Comparison of ENCODE assay signal across 37 cellular contexts in the genomic region with DNA sequence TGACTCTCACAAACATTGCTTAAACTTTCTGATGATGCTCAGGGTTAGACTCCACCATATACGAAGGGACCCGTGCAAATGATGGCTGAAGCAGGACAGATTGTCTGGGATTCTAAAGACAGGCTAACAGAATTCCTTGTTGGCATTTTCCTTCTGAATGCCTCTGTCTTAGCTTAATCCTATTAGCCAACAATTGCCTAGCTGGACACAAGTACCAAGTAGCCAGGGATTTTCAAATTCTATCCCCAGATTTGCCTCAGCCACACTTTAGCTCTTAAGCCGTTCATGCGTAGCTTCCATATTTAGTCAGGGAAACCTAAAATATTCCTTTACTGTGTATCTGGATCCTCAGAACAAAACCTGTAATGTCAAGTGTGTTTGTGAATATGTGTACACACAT. TPM values are rescaled to one million over a fixed set of nuclear protein-coding genes. Genes with fewer than 3 reads are reported as not detected.
"Had no signal": no experiment of that assay in that cellular context is flagged by ENCODE, and none has a peak within 500 bp of the region (broad histone marks: within the 10 kb centered on the region; RNA-seq: fewer than 3 reads in every experiment).

No MANE protein-coding gene starts in this region.

- FAIRE-seq: astrocyte, bronchial epithelial cell, colon, endometrium, endothelial cell of umbilical vein had no signal

- H3K27me3 Mint-ChIP-seq: activated CD4-positive, alpha-beta T cell treated with anti-CD3 and anti-CD28 coated beads, Interleukin-2, amount 10 ng/mL, durations not matched to agents 24 days and 14 days had no signal

- H3K9me3 ChIP-seq: esophagus squamous epithelium, gastroesophageal sphincter, heart right ventricle had no signal

- H3K4me1 Mint-ChIP-seq: activated CD4-positive, alpha-beta T cell treated with anti-CD3 and anti-CD28 coated beads for 36 hours; activated CD4-positive, alpha-beta T cell treated with anti-CD3 and anti-CD28 coated beads, Interleukin-2, amount 10 ng/mL, durations not matched to agents 24 days and 14 days; activated CD8-positive, alpha-beta memory T cell treated with anti-CD3 and anti-CD28 coated beads, Interleukin-2, amount 10 ng/mL, durations not matched to agents 7 days and 5 days; T-helper 17 cell had no signal

- H3K27ac ChIP-seq: brain microvascular endothelial cell, epithelial cell of prostate, esophagus squamous epithelium, gastroesophageal sphincter, heart right ventricle had no signal

- DNase-seq: activated CD4-positive, alpha-beta memory T cell treated with anti-CD3 and anti-CD28 coated beads for 36 hours; activated CD4-positive, alpha-beta T cell treated with anti-CD3 and anti-CD28 coated beads for 36 hours; activated CD4-positive, alpha-beta T cell treated with anti-CD3 and anti-CD28 coated beads, Interleukin-2, amount 10 ng/mL, durations not matched to agents 24 days and 14 days; activated CD4-positive, CD25-positive, alpha-beta regulatory T cell; activated CD4-positive, CD25-positive, alpha-beta regulatory T cell treated with anti-CD3 and anti-CD28 coated beads, Interleukin-2, amount 50 U/mL, for 72 hours; activated CD8-positive, alpha-beta memory T cell treated with anti-CD3 and anti-CD28 coated beads, Interleukin-2, amount 10 ng/mL, durations not matched to agents 7 days and 5 days; activated CD8-positive, alpha-beta memory T cell treated with anti-CD3 and anti-CD28 coated beads, Interleukin-2, amount 50 U/mL, for 4 hours; activated CD8-positive, alpha-beta T cell treated with anti-CD3 and anti-CD28 coated beads, Interleukin-2, amount 10 ng/mL, durations not matched to agents 7 days and 5 days; activated effector memory CD4-positive, alpha-beta T cell treated with Interleukin-2 at 50 U/mL for 16 hours; activated gamma-delta T cell treated with Interleukin-2 at 50 U/mL for 16 hours; activated naive CD4-positive, alpha-beta T cell treated with anti-CD3 and anti-CD28 coated beads, Interleukin-2, amount 50 U/mL, for 16 hours; activated naive CD4-positive, alpha-beta T cell treated with Interleukin-2 at 50 U/mL for 16 hours; activated T-cell treated with anti-CD3 and anti-CD28 coated beads, Interleukin-2, amount 50 U/mL, for 1 hour; activated T-cell treated with anti-CD3 and anti-CD28 coated beads, Interleukin-2, amount 50 U/mL, for 72 hours; amniotic stem cell; anterior cingulate cortex; brain microvascular endothelial cell; cortex of kidney; dermis blood vessel endothelial cell; effector CD8-positive, alpha-beta T cell; esophagus squamous epithelium; foreskin melanocyte; heart right ventricle; T-helper 1 cell; T-helper 17 cell; T1000 had no signal

- H3K27ac Mint-ChIP-seq: activated CD4-positive, alpha-beta memory T cell treated with anti-CD3 and anti-CD28 coated beads for 36 hours; activated CD4-positive, alpha-beta T cell treated with anti-CD3 and anti-CD28 coated beads for 36 hours; activated CD4-positive, alpha-beta T cell treated with anti-CD3 and anti-CD28 coated beads, Interleukin-2, amount 10 ng/mL, durations not matched to agents 24 days and 14 days; activated CD8-positive, alpha-beta memory T cell treated with anti-CD3 and anti-CD28 coated beads, Interleukin-2, amount 10 ng/mL, durations not matched to agents 7 days and 5 days; activated CD8-positive, alpha-beta T cell treated with anti-CD3 and anti-CD28 coated beads, Interleukin-2, amount 10 ng/mL, durations not matched to agents 7 days and 5 days; activated naive CD8-positive, alpha-beta T cell; activated T-cell treated with anti-CD3 and anti-CD28 coated beads, Interleukin-2, amount 50 U/mL, for 72 hours; T-helper 17 cell; T-helper 2 cell treated with Interferon-gamma antibody and Interleukin-4, amounts not matched to agents 5 μg/mL and 100 μg/mL, for 36 hours had no signal

- H3K4me3 Mint-ChIP-seq: activated CD4-positive, alpha-beta memory T cell treated with anti-CD3 and anti-CD28 coated beads for 36 hours; activated CD4-positive, alpha-beta T cell treated with anti-CD3 and anti-CD28 coated beads for 36 hours; activated CD4-positive, alpha-beta T cell treated with anti-CD3 and anti-CD28 coated beads, Interleukin-2, amount 10 ng/mL, durations not matched to agents 24 days and 14 days; activated CD8-positive, alpha-beta memory T cell treated with anti-CD3 and anti-CD28 coated beads, Interleukin-2, amount 10 ng/mL, durations not matched to agents 7 days and 5 days; activated CD8-positive, alpha-beta T cell treated with anti-CD3 and anti-CD28 coated beads, Interleukin-2, amount 10 ng/mL, durations not matched to agents 7 days and 5 days; activated naive CD8-positive, alpha-beta T cell; activated T-cell treated with anti-CD3 and anti-CD28 coated beads, Interleukin-2, amount 50 U/mL, for 72 hours; T-helper 17 cell; T-helper 2 cell treated with Interferon-gamma antibody and Interleukin-4, amounts not matched to agents 5 μg/mL and 100 μg/mL, for 36 hours had no signal

- H3K9me3 Mint-ChIP-seq: activated CD4-positive, alpha-beta memory T cell treated with anti-CD3 and anti-CD28 coated beads for 36 hours; activated CD4-positive, alpha-beta T cell treated with anti-CD3 and anti-CD28 coated beads, Interleukin-2, amount 10 ng/mL, durations not matched to agents 24 days and 14 days; activated T-cell treated with anti-CD3 and anti-CD28 coated beads, Interleukin-2, amount 50 U/mL, for 72 hours; T-helper 2 cell treated with Interferon-gamma antibody and Interleukin-4, amounts not matched to agents 5 μg/mL and 100 μg/mL, for 36 hours had no signal

- H3K27me3 ChIP-seq: brain microvascular endothelial cell, gastroesophageal sphincter, heart right ventricle had no signal

- H3K4me1 ChIP-seq: esophagus squamous epithelium, gastroesophageal sphincter, heart right ventricle had no signal

- H3K36me3 Mint-ChIP-seq: activated CD4-positive, alpha-beta memory T cell treated with anti-CD3 and anti-CD28 coated beads for 36 hours; activated CD8-positive, alpha-beta memory T cell treated with anti-CD3 and anti-CD28 coated beads, Interleukin-2, amount 10 ng/mL, durations not matched to agents 7 days and 5 days; activated naive CD8-positive, alpha-beta T cell had no signal

- H3K4me3 ChIP-seq: esophagus squamous epithelium, gastroesophageal sphincter, heart right ventricle had no signal

- H3K36me3 ChIP-seq: brain microvascular endothelial cell, esophagus squamous epithelium, gastroesophageal sphincter, heart right ventricle had no signal

RNA-seq across cellular contexts. Expression of gene COL4A3, which starts 40.0 kb away (rescaled TPM):
- total RNA-seq: activated CD4-positive, alpha-beta memory T cell treated with anti-CD3 and anti-CD28 coated beads for 36 hours; activated CD4-positive, alpha-beta T cell treated with anti-CD3 and anti-CD28 coated beads for 36 hours; activated CD4-positive, alpha-beta T cell treated with anti-CD3 and anti-CD28 coated beads, Interleukin-2, amount 10 ng/mL, durations not matched to agents 24 days and 14 days; activated CD8-positive, alpha-beta memory T cell treated with anti-CD3 and anti-CD28 coated beads for 36 hours; activated CD8-positive, alpha-beta memory T cell treated with anti-CD3 and anti-CD28 coated beads, Interleukin-2, amount 10 ng/mL, durations not matched to agents 7 days and 5 days; activated CD8-positive, alpha-beta T cell treated with anti-CD3 and anti-CD28 coated beads, Interleukin-2, amount 10 ng/mL, durations not matched to agents 7 days and 5 days; astrocyte; endothelial cell of umbilical vein; glomerular endothelial cell had no signal
- polyA plus RNA-seq: endothelial cell of umbilical vein had no signal

RNA-seq across cellular contexts. Expression of gene COL4A4, which starts 40.4 kb away (rescaled TPM):
- total RNA-seq: activated CD4-positive, alpha-beta memory T cell treated with anti-CD3 and anti-CD28 coated beads for 36 hours; activated CD4-positive, alpha-beta T cell treated with anti-CD3 and anti-CD28 coated beads for 36 hours; activated CD4-positive, alpha-beta T cell treated with anti-CD3 and anti-CD28 coated beads, Interleukin-2, amount 10 ng/mL, durations not matched to agents 24 days and 14 days; activated CD8-positive, alpha-beta memory T cell treated with anti-CD3 and anti-CD28 coated beads for 36 hours; activated CD8-positive, alpha-beta memory T cell treated with anti-CD3 and anti-CD28 coated beads, Interleukin-2, amount 10 ng/mL, durations not matched to agents 7 days and 5 days; activated CD8-positive, alpha-beta T cell treated with anti-CD3 and anti-CD28 coated beads, Interleukin-2, amount 10 ng/mL, durations not matched to agents 7 days and 5 days; endothelial cell of umbilical vein had no signal
- polyA plus RNA-seq: endothelial cell of umbilical vein had no signal
